Comparison of ENCODE assay signal across 8 cellular contexts in the genomic region with DNA sequence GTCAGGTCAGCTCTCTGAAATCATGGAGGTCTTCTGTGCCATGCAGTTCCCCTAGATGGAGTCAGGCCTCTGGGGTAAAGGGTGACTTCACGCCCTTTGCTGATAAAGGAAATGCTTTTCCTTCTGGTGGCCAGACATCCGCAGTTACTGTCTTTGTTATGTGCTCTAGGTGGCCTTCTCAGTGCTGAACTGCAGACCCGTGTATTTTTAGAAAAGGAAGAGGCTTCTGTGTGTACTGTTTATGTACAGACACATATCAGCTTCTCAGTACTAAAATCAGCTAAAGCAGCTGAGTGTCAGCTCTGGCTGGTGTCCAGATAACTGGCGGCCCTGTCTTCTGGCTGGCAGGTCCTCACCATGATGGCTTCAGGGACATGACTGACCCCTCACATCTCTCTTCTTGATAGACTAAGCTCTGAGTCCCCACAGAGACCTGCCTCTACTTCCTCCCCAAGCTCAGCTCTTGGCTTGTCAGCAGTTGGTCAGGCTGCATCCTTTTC.
DNase-seq lines count a peak whose midpoint lies in the region.

No MANE protein-coding gene starts in this region.

- peaks cover 12 to 16% of the 10 kb centered on the region in 2 experiments for H3K4me1 ChIP-seq in trophoblast cell (ENCODE audit: control insufficient read depth in 1 of 2, insufficient read depth in 2 of 2, low read length in 2 of 2)

- H4K12ac ChIP-seq in trophoblast cell (ENCODE audit: low read depth, low read length) = no peak overlapping the region

- no peak overlapping the region for H2BK120ac ChIP-seq in trophoblast cell (ENCODE audit: insufficient read depth, low read length, poor library complexity)

- H3K27ac ChIP-seq in trophoblast cell (ENCODE audit: low read depth, low read length) = no peak overlapping the region

- no peaks in the 10 kb centered on the region for H3K27me3 ChIP-seq in trophoblast cell (ENCODE audit: insufficient read depth, low read length)

- peak; percentile 13 for DNase-seq in NCI-H748 (lab: John Stamatoyannopoulos, UW; ENCODE audit: unreplicated experiment)
- no peak for DNase-seq in NCI-H748 treated with DMSO at 0.1 percent for 48 hours (lab: John Stamatoyannopoulos, UW)
- DNase-seq in Jurkat, Clone E6-1 (ENCODE audit: low read depth, low spot score) = peak; percentile 11
- DNase-seq in dermis blood vessel endothelial cell = peak; percentile 46
- peak; percentile 17 for DNase-seq in retina
- no peak for DNase-seq in trophoblast cell
- DNase-seq in NCI-H1417 treated with DMSO at 0.1 percent for 48 hours (lab: John Stamatoyannopoulos, UW) = no peak
- no peak for DNase-seq in activated effector memory CD4-positive, alpha-beta T cell treated with anti-CD3 and anti-CD28 coated beads, Interleukin-2, amount 50 U/mL, for 16 hours

- H3K18ac ChIP-seq in trophoblast cell (ENCODE audit: low read length) = no peak overlapping the region

- H2BK12ac ChIP-seq in trophoblast cell (ENCODE audit: low read length) = no peak overlapping the region

- no peak overlapping the region for H2BK5ac ChIP-seq in trophoblast cell (ENCODE audit: low read depth, low read length, poor library complexity)

- H3K9ac ChIP-seq in trophoblast cell (ENCODE audit: low read length) = no peak overlapping the region

- H3K23ac ChIP-seq in trophoblast cell (ENCODE audit: low read length) = no peak overlapping the region

- no peak overlapping the region for H3K14ac ChIP-seq in trophoblast cell (ENCODE audit: low read length)

- no peak overlapping the region for H3K4ac ChIP-seq in trophoblast cell (ENCODE audit: low read depth, low read length)

- WGBS in trophoblast cell (ENCODE audit: extremely low coverage, insufficient coverage, insufficient read length) = no CpG with 5 or more reads among the region's 4 CpGs

- no peaks in the 10 kb centered on the region for H3K9me3 ChIP-seq in trophoblast cell (ENCODE audit: insufficient read depth, low read depth, low read length)

- H3K4me3 ChIP-seq in Jurkat, Clone E6-1 (ENCODE audit: low read length) = no peak overlapping the region
- H3K4me3 ChIP-seq in trophoblast cell (ENCODE audit: low read depth, low read length) = no peak overlapping the region

- no peak overlapping the region for H2AFZ ChIP-seq in trophoblast cell (ENCODE audit: insufficient read depth, low read length, poor library complexity)

- no peak overlapping the region for H3K4me2 ChIP-seq in trophoblast cell (ENCODE audit: low read length)

- H4K8ac ChIP-seq in trophoblast cell (ENCODE audit: low read depth, low read length) = no peak overlapping the region

- H4K91ac ChIP-seq in trophoblast cell (ENCODE audit: low read depth, low read length) = no peak overlapping the region

- H3K79me2 ChIP-seq in trophoblast cell (ENCODE audit: control insufficient read depth, insufficient read depth, low read length, poor library complexity) = no peaks in the 10 kb centered on the region

- H3K36me3 ChIP-seq in trophoblast cell (ENCODE audit: control insufficient read depth in 1 of 2, insufficient read depth in 2 of 2, low read length in 2 of 2) = no peaks in the 10 kb centered on the region

- no peak overlapping the region for H2AK5ac ChIP-seq in trophoblast cell (ENCODE audit: low read length)

- H3K79me1 ChIP-seq in trophoblast cell (ENCODE audit: low read length) = no peaks in the 10 kb centered on the region

Comparison
In these comparisons a context has a peak if more than half of its experiments do, and no peak if none do; other contexts are left out.
1. DNase-seq: peak in NCI-H748 (single experiment), Jurkat, Clone E6-1 (single experiment), dermis blood vessel endothelial cell (single experiment) and retina (single experiment); none in NCI-H748 treated with DMSO at 0.1 percent for 48 hours (single experiment), trophoblast cell (0 of 2), NCI-H1417 treated with DMSO at 0.1 percent for 48 hours (single experiment) and activated effector memory CD4-positive, alpha-beta T cell treated with anti-CD3 and anti-CD28 coated beads, Interleukin-2, amount 50 U/mL, for 16 hours (single experiment).